1 cellular context compared by ENCODE assay signal in the genomic region with DNA sequence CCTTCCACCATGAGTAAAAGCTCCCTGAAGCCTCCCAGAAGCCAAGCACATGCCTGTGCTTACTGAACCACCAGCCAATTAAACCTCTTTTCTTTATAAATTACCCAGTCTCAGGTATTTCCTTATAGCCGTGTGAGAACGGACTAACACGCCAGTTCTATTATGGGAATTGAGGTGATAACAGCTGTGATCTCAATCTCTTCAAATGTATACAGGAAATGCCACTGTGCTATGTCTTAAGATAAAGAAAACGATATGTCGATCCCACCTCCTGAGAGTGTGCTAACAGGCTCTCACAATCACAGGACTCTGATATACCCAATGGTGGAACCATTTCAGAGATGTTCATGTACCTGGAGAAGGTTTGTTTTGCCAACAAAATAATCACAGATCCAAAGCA.
TF ChIP-seq lines count a peak whose summit lies in the region.

No MANE protein-coding gene starts in this region.

TF ChIP-seq in A549, 52 proteins besides CTCF, POLR2A, EP300 and RAD21:
- TF ChIP-seq EHMT2 (IDR thresholded peaks at IDR 0.05; ENCODE audit: low read depth) (no peak), JUN (IDR thresholded peaks at IDR 0.05) (no peak), CEBPB (IDR thresholded peaks at IDR 0.05) (no peak), BHLHE40 (IDR thresholded peaks at IDR 0.05; ENCODE audit: low read depth, low read length) (no peak), RARB (CRISPR knock-in tag; IDR thresholded peaks at IDR 0.05) (no peak)
- TF ChIP-seq, protein P1, sequence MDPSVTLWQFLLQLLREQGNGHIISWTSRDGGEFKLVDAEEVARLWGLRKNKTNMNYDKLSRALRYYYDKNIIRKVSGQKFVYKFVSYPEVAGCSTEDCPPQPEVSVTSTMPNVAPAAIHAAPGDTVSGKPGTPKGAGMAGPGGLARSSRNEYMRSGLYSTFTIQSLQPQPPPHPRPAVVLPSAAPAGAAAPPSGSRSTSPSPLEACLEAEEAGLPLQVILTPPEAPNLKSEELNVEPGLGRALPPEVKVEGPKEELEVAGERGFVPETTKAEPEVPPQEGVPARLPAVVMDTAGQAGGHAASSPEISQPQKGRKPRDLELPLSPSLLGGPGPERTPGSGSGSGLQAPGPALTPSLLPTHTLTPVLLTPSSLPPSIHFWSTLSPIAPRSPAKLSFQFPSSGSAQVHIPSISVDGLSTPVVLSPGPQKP (IDR thresholded peaks at IDR 0.05; ENCODE audit: low read depth, low read length), result no peak
TF ChIP-seq in A549: peak in this region for 0.
